In genomic region chr19:18589380-18590272, GRCh38 we compare ENCODE assay signal across 9 cellular contexts. TPM values are rescaled to one million over a fixed set of nuclear protein-coding genes. Genes with fewer than 3 reads are reported as not detected.
DNase-seq lines count a peak whose midpoint lies in the region; ATAC-seq and TF ChIP-seq lines count a peak whose summit lies in the region.
"Had no signal": no experiment of that assay in that cellular context is flagged by ENCODE, and none has a peak within 500 bp of the region (broad histone marks: within the 10 kb centered on the region; RNA-seq: fewer than 3 reads in every experiment).

No MANE protein-coding gene starts in this region.

- TF ChIP-seq CTCF in cardiac muscle cell (IDR thresholded peaks at IDR 0.05; ENCODE audit: low read depth, low read length) = peak; percentile 29

- no peaks in the 10 kb centered on the region for H3K4me1 ChIP-seq in cardiac muscle cell (ENCODE audit: low read depth)

- peaks cover 4% of the 10 kb centered on the region for H3K27me3 ChIP-seq in cardiac muscle cell

- no peaks in the 10 kb centered on the region for H3K27me3 Mint-ChIP-seq in activated naive CD4-positive, alpha-beta T cell treated with anti-CD3 and anti-CD28 coated beads, Interleukin-2, amount 50 U/mL, for 24 hours

- H3K4me3 Mint-ChIP-seq in activated naive CD4-positive, alpha-beta T cell treated with anti-CD3 and anti-CD28 coated beads, Interleukin-2, amount 50 U/mL, for 24 hours = peak overlapping the region; percentile 89

- DNase-seq in DMS114 treated with DMSO at 0.1 percent for 48 hours (lab: John Stamatoyannopoulos, UW; ENCODE audit: unreplicated experiment) (peak; percentile 88), HUDEP-2 (lab: John Stamatoyannopoulos, UW; ENCODE audit: unreplicated experiment in 76 of 76) (peak in 58 of 76 experiments; percentile 26 to 96 (median 65)), RPMI8226 (peak; percentile 86), cardiac muscle cell (ENCODE audit: low read depth in 1 of 2, low spot score in 1 of 2) (peak; percentile 73 to 81), posterior vena cava (ENCODE audit: low spot score) (peak; percentile 94), HuH-7 (ENCODE audit: low spot score) (no peak)

- H3K4me3 ChIP-seq in cardiac muscle cell = peak overlapping the region; percentile 76

- peaks cover 3% of the 10 kb centered on the region for H3K36me3 Mint-ChIP-seq in activated naive CD4-positive, alpha-beta T cell treated with anti-CD3 and anti-CD28 coated beads, Interleukin-2, amount 50 U/mL, for 24 hours

- no peaks in the 10 kb centered on the region for H3K36me3 ChIP-seq in cardiac muscle cell

- H3K27ac ChIP-seq in cardiac muscle cell = peak overlapping the region; percentile 84

- peaks cover 39% of the 10 kb centered on the region for H3K4me1 Mint-ChIP-seq in activated naive CD4-positive, alpha-beta T cell treated with anti-CD3 and anti-CD28 coated beads, Interleukin-2, amount 50 U/mL, for 24 hours

- no peaks in the 10 kb centered on the region for H3K9me3 Mint-ChIP-seq in activated naive CD4-positive, alpha-beta T cell treated with anti-CD3 and anti-CD28 coated beads, Interleukin-2, amount 50 U/mL, for 24 hours

- ATAC-seq in GM21381 (IDR thresholded peaks at IDR 0.05; ENCODE audit: unreplicated experiment) = peak; percentile 13

- intact Hi-C loops in posterior vena cava (cut with DNase I) = loop anchor here (2.0 to 10.0 kb wide), 4 partner anchors 83 to 255 kb away; no protein-coding TSS in a partner anchor

- H3K9me3 ChIP-seq in cardiac muscle cell (ENCODE audit: low read depth) = no peaks in the 10 kb centered on the region

- H3K27ac Mint-ChIP-seq in activated naive CD4-positive, alpha-beta T cell treated with anti-CD3 and anti-CD28 coated beads, Interleukin-2, amount 50 U/mL, for 24 hours = peak overlapping the region; percentile 96

RNA-seq across cellular contexts. Expression of gene REX1BD, which starts 1.0 kb away (rescaled TPM):
- total RNA-seq in cardiac muscle cell = 130 and 133 TPM in 2 replicates
- polyA plus RNA-seq in cardiac muscle cell = 141 and 179 TPM in 2 replicates
- total RNA-seq in posterior vena cava = 10 to 100 TPM; 38.0 to 48.1 TPM

RNA-seq across cellular contexts. Expression of gene CRLF1, which starts 17.0 kb away (rescaled TPM):
- total RNA-seq in cardiac muscle cell = 0.14 and 0.69 TPM in 2 replicates
- 0.89 and 1.2 TPM in 2 replicates for polyA plus RNA-seq in cardiac muscle cell
- 100 to 1,000 TPM; 154 to 436 TPM for total RNA-seq in posterior vena cava
- total RNA-seq: glomerular endothelial cell had no signal

RNA-seq across cellular contexts. Expression of gene UBA52, which starts 18.0 kb away (rescaled TPM):
- total RNA-seq in cardiac muscle cell (387 and 390 TPM in 2 replicates), posterior vena cava (100 to 1,000 TPM; 725 to 767 TPM)
- 415 and 457 TPM in 2 replicates for polyA plus RNA-seq in cardiac muscle cell

RNA-seq across cellular contexts. Expression of gene TMEM59L, which starts 23.0 kb away (rescaled TPM):
- total RNA-seq in cardiac muscle cell (0.74 and 1.6 TPM in 2 replicates), posterior vena cava (10 to 100 TPM in 1 of 2 donors, 1 to 10 TPM in 1; 2.8 to 14.5 TPM)
- polyA plus RNA-seq in cardiac muscle cell = 2.0 and 2.4 TPM in 2 replicates

RNA-seq across cellular contexts. Expression of gene KXD1, which starts 32.0 kb away (rescaled TPM):
- total RNA-seq in cardiac muscle cell = 137 and 160 TPM in 2 replicates
- polyA plus RNA-seq in cardiac muscle cell = 111 and 127 TPM in 2 replicates
- total RNA-seq in posterior vena cava = 10 to 100 TPM; 63.9 to 75.2 TPM

Comparison
In these comparisons a context has a peak if more than half of its experiments do, and no peak if none do; other contexts are left out.
1. RNA of gene CRLF1, which starts 17.0 kb away (total RNA-seq): 154 to 436 TPM in posterior vena cava; 0.14 to 0.69 TPM in cardiac muscle cell; every median in the first group is over 10 times any median in the second.